ENCODE assay signal across 1 cellular context in genomic region chr15:55407949-55408766, GRCh38.
TF ChIP-seq lines count a peak whose summit lies in the region.

A gene with protein sequence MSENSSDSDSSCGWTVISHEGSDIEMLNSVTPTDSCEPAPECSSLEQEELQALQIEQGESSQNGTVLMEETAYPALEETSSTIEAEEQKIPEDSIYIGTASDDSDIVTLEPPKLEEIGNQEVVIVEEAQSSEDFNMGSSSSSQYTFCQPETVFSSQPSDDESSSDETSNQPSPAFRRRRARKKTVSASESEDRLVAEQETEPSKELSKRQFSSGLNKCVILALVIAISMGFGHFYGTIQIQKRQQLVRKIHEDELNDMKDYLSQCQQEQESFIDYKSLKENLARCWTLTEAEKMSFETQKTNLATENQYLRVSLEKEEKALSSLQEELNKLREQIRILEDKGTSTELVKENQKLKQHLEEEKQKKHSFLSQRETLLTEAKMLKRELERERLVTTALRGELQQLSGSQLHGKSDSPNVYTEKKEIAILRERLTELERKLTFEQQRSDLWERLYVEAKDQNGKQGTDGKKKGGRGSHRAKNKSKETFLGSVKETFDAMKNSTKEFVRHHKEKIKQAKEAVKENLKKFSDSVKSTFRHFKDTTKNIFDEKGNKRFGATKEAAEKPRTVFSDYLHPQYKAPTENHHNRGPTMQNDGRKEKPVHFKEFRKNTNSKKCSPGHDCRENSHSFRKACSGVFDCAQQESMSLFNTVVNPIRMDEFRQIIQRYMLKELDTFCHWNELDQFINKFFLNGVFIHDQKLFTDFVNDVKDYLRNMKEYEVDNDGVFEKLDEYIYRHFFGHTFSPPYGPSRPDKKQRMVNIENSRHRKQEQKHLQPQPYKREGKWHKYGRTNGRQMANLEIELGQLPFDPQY (minus strand): TSS chr15:55408359. CDS start chr15:55389424, 18,935 bp downstream.
PIERCE2 (plus strand) TSS chr15:55408495; CDS start chr15:55408769, 274 bp downstream.

TF ChIP-seq in HepG2, 621 proteins besides CTCF, POLR2A, EP300 and RAD21 (continued from another document and continues in another):
- no peak for TF ChIP-seq ZNF576 (CRISPR knock-in tag; IDR thresholded peaks at IDR 0.05)
- no peak for TF ChIP-seq ARNT (IDR thresholded peaks at IDR 0.05)
- no peak for TF ChIP-seq PAF1 (CRISPR knock-in tag; IDR thresholded peaks at IDR 0.05)
- TF ChIP-seq ZBTB14 (CRISPR knock-in tag; IDR thresholded peaks at IDR 0.05), result no peak
- TF ChIP-seq ZNF574 (CRISPR knock-in tag; IDR thresholded peaks at IDR 0.05), result peak; percentile 75
- no peak for TF ChIP-seq LBX2 (CRISPR knock-in tag; IDR thresholded peaks at IDR 0.05; ENCODE audit: borderline replicate concordance)
- peak; percentile 73; the same call in 1 of the 2 replicates for TF ChIP-seq ZNF556 (CRISPR knock-in tag; IDR thresholded peaks at IDR 0.05; ENCODE audit: borderline replicate concordance)
- TF ChIP-seq CBX2 (IDR thresholded peaks at IDR 0.05; ENCODE audit: low read depth, low read length), result no peak
- no peak for TF ChIP-seq CBX2 (CRISPR knock-in tag; IDR thresholded peaks at IDR 0.05; ENCODE audit: low read depth)
- peak; percentile 86; the same call in 1 of the 2 replicates for TF ChIP-seq KDM3A (CRISPR knock-in tag; IDR thresholded peaks at IDR 0.05; ENCODE audit: low read depth)
- peak; percentile 91 for TF ChIP-seq RFX3 (CRISPR knock-in tag; IDR thresholded peaks at IDR 0.05)
- TF ChIP-seq ZNF773 (CRISPR knock-in tag; IDR thresholded peaks at IDR 0.05; ENCODE audit: borderline replicate concordance), result peak; percentile 60; the same call in 1 of the 2 replicates
- TF ChIP-seq, protein P1, sequence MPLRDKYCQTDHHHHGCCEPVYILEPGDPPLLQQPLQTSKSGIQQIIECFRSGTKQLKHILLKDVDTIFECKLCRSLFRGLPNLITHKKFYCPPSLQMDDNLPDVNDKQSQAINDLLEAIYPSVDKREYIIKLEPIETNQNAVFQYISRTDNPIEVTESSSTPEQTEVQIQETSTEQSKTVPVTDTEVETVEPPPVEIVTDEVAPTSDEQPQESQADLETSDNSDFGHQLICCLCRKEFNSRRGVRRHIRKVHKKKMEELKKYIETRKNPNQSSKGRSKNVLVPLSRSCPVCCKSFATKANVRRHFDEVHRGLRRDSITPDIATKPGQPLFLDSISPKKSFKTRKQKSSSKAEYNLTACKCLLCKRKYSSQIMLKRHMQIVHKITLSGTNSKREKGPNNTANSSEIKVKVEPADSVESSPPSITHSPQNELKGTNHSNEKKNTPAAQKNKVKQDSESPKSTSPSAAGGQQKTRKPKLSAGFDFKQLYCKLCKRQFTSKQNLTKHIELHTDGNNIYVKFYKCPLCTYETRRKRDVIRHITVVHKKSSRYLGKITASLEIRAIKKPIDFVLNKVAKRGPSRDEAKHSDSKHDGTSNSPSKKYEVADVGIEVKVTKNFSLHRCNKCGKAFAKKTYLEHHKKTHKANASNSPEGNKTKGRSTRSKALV (CRISPR knock-in tag; IDR thresholded peaks at IDR 0.05), result no peak; the same call in 1 of the 2 replicates
- TF ChIP-seq REXO4 (CRISPR knock-in tag; IDR thresholded peaks at IDR 0.05; ENCODE audit: borderline replicate concordance), result no peak
- TF ChIP-seq XRCC5 (optimal IDR thresholded peaks at IDR 0.05; ENCODE audit: low read length), result peak; percentile 87
- TF ChIP-seq, protein P2, sequence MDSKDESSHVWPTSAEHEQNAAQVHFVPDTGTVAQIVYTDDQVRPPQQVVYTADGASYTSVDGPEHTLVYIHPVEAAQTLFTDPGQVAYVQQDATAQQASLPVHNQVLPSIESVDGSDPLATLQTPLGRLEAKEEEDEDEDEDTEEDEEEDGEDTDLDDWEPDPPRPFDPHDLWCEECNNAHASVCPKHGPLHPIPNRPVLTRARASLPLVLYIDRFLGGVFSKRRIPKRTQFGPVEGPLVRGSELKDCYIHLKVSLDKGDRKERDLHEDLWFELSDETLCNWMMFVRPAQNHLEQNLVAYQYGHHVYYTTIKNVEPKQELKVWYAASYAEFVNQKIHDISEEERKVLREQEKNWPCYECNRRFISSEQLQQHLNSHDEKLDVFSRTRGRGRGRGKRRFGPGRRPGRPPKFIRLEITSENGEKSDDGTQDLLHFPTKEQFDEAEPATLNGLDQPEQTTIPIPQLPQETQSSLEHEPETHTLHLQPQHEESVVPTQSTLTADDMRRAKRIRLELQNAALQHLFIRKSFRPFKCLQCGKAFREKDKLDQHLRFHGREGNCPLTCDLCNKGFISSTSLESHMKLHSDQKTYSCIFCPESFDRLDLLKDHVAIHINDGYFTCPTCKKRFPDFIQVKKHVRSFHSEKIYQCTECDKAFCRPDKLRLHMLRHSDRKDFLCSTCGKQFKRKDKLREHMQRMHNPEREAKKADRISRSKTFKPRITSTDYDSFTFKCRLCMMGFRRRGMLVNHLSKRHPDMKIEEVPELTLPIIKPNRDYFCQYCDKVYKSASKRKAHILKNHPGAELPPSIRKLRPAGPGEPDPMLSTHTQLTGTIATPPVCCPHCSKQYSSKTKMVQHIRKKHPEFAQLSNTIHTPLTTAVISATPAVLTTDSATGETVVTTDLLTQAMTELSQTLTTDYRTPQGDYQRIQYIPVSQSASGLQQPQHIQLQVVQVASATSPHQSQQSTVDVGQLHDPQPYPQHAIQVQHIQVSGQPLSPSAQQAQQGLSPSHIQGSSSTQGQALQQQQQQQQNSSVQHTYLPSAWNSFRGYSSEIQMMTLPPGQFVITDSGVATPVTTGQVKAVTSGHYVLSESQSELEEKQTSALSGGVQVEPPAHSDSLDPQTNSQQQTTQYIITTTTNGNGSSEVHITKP (CRISPR knock-in tag; IDR thresholded peaks at IDR 0.05; ENCODE audit: low read depth), result peak; percentile 45; the same call in 1 of the 2 replicates
- TF ChIP-seq ASH2L (IDR thresholded peaks at IDR 0.05; ENCODE audit: insufficient read length, low read depth, low read length), result peak; percentile 81
- TF ChIP-seq ZSCAN29 (CRISPR knock-in tag; conservative IDR thresholded peaks at IDR 0.05), result no peak
- TF ChIP-seq THAP7 (CRISPR knock-in tag; IDR thresholded peaks at IDR 0.05), result peak; percentile 82; the same call in 1 of the 2 replicates
- TF ChIP-seq HINFP (CRISPR knock-in tag; IDR thresholded peaks at IDR 0.05; ENCODE audit: low read depth), result peak; percentile 41; the same call in 1 of the 2 replicates
- TF ChIP-seq, protein P3, sequence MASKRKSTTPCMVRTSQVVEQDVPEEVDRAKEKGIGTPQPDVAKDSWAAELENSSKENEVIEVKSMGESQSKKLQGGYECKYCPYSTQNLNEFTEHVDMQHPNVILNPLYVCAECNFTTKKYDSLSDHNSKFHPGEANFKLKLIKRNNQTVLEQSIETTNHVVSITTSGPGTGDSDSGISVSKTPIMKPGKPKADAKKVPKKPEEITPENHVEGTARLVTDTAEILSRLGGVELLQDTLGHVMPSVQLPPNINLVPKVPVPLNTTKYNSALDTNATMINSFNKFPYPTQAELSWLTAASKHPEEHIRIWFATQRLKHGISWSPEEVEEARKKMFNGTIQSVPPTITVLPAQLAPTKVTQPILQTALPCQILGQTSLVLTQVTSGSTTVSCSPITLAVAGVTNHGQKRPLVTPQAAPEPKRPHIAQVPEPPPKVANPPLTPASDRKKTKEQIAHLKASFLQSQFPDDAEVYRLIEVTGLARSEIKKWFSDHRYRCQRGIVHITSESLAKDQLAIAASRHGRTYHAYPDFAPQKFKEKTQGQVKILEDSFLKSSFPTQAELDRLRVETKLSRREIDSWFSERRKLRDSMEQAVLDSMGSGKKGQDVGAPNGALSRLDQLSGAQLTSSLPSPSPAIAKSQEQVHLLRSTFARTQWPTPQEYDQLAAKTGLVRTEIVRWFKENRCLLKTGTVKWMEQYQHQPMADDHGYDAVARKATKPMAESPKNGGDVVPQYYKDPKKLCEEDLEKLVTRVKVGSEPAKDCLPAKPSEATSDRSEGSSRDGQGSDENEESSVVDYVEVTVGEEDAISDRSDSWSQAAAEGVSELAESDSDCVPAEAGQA (IDR thresholded peaks at IDR 0.05; ENCODE audit: low read depth), result 0 out of 2 replicates have a peak, but pooled peaks have one; percentile 41
- TF ChIP-seq, protein P3 (CRISPR knock-in tag; IDR thresholded peaks at IDR 0.05; ENCODE audit: borderline replicate concordance), result no peak
